In genomic region chr22:24871611-24872205, GRCh38 we compare ENCODE assay signal across 15 cellular contexts.
"Had no signal": no experiment of that assay in that cellular context is flagged by ENCODE, and none has a peak within 500 bp of the region (broad histone marks: within the 10 kb centered on the region; RNA-seq: fewer than 3 reads in every experiment).

No MANE protein-coding gene starts in this region.

- H3K9me3 Mint-ChIP-seq: activated naive CD8-positive, alpha-beta T cell treated with anti-CD3 and anti-CD28 coated beads, Interleukin-2, amount 10 ng/mL, durations not matched to agents 7 days and 5 days; memory B cell; nephron had no signal

- DNase-seq: activated CD4-positive, CD25-positive, alpha-beta regulatory T cell; activated CD8-positive, alpha-beta memory T cell treated with anti-CD3 and anti-CD28 coated beads, Interleukin-2, amount 10 ng/mL, durations not matched to agents 7 days and 5 days; activated gamma-delta T cell; activated naive CD8-positive, alpha-beta T cell treated with anti-CD3 and anti-CD28 coated beads, Interleukin-2, amount 10 ng/mL, durations not matched to agents 7 days and 5 days; activated T-cell treated with anti-CD3 and anti-CD28 coated beads, Interleukin-2, amount 50 U/mL, for 24 hours; left lung; psoas muscle; spleen; stimulated activated CD4-positive, alpha-beta T cell treated with anti-CD3 and anti-CD28 coated beads, Interleukin-1b, Interleukin-23, amount 100 ng/mL, for 48 hours; tibial artery; uterus had no signal

- H3K4me3 Mint-ChIP-seq: activated CD8-positive, alpha-beta memory T cell treated with anti-CD3 and anti-CD28 coated beads, Interleukin-2, amount 10 ng/mL, durations not matched to agents 7 days and 5 days; activated naive CD8-positive, alpha-beta T cell treated with anti-CD3 and anti-CD28 coated beads, Interleukin-2, amount 10 ng/mL, durations not matched to agents 7 days and 5 days; activated T-cell treated with anti-CD3 and anti-CD28 coated beads, Interleukin-2, amount 50 U/mL, for 24 hours; memory B cell; nephron; stimulated activated memory B cell treated with anti-CD40 and anti-IgM and Interleukin-4, amounts not matched to agents 10 μg/mL and 1 μg/mL and 100 μg/mL, for 72 hours had no signal

- ATAC-seq: activated CD8-positive, alpha-beta memory T cell treated with anti-CD3 and anti-CD28 coated beads, Interleukin-2, amount 10 ng/mL, durations not matched to agents 7 days and 5 days; left lung; psoas muscle; sciatic nerve; stimulated activated memory B cell treated with anti-CD40 and anti-IgM and Interleukin-4, amounts not matched to agents 10 μg/mL and 1 μg/mL and 100 μg/mL, for 72 hours had no signal

- H3K4me1 Mint-ChIP-seq: activated naive CD8-positive, alpha-beta T cell treated with anti-CD3 and anti-CD28 coated beads, Interleukin-2, amount 10 ng/mL, durations not matched to agents 7 days and 5 days; nephron; stimulated activated memory B cell treated with anti-CD40 and anti-IgM and Interleukin-4, amounts not matched to agents 10 μg/mL and 1 μg/mL and 100 μg/mL, for 72 hours had no signal

- H3K36me3 Mint-ChIP-seq: activated CD8-positive, alpha-beta memory T cell treated with anti-CD3 and anti-CD28 coated beads, Interleukin-2, amount 10 ng/mL, durations not matched to agents 7 days and 5 days; activated naive CD8-positive, alpha-beta T cell treated with anti-CD3 and anti-CD28 coated beads, Interleukin-2, amount 10 ng/mL, durations not matched to agents 7 days and 5 days; memory B cell; stimulated activated memory B cell treated with anti-CD40 and anti-IgM and Interleukin-4, amounts not matched to agents 10 μg/mL and 1 μg/mL and 100 μg/mL, for 72 hours had no signal

- H3K27me3 Mint-ChIP-seq: activated CD8-positive, alpha-beta memory T cell treated with anti-CD3 and anti-CD28 coated beads, Interleukin-2, amount 10 ng/mL, durations not matched to agents 7 days and 5 days; activated T-cell treated with anti-CD3 and anti-CD28 coated beads, Interleukin-2, amount 50 U/mL, for 24 hours had no signal
